In genomic region chr10:79135790-79136189, GRCh38 we compare ENCODE assay signal across 2 cellular contexts.
TF ChIP-seq lines count a peak whose summit lies in the region.

No MANE protein-coding gene starts in this region.

TF ChIP-seq in SK-N-SH treated with all-trans-retinoic acid at 6 μM for 48 hours, 23 proteins besides CTCF, POLR2A, EP300 and RAD21:
- TF ChIP-seq ESRRG (CRISPR knock-in tag; IDR thresholded peaks at IDR 0.05) = 0 out of 2 replicates have a peak, but pooled peaks have one; percentile 13
- no peak for TF ChIP-seq TOX (CRISPR knock-in tag; IDR thresholded peaks at IDR 0.05; ENCODE audit: borderline replicate concordance)

TF ChIP-seq in SK-N-SH, 30 proteins besides CTCF, POLR2A, EP300 and RAD21:
- TF ChIP-seq RXRA (IDR thresholded peaks at IDR 0.05; ENCODE audit: borderline replicate concordance, low read depth) (no peak), FOSL2 (IDR thresholded peaks at IDR 0.05; ENCODE audit: borderline replicate concordance, low read depth) (no peak), USF2 (IDR thresholded peaks at IDR 0.05; ENCODE audit: borderline replicate concordance, low read depth, low read length) (no peak), REST (IDR thresholded peaks at IDR 0.05; ENCODE audit: low read depth, low read length) (no peak), NFIC (IDR thresholded peaks at IDR 0.05; ENCODE audit: borderline replicate concordance) (no peak), TEAD4 (IDR thresholded peaks at IDR 0.05; ENCODE audit: borderline replicate concordance, insufficient read depth) (no peak), ELF1 (IDR thresholded peaks at IDR 0.05) (no peak), TCF12 (IDR thresholded peaks at IDR 0.05) (no peak), CHD2 (IDR thresholded peaks at IDR 0.05; ENCODE audit: low read length, partially characterized antibody) (no peak)
TF ChIP-seq in SK-N-SH: peak in this region for 0.
